28 cellular contexts compared by ENCODE assay signal in the genomic region with DNA sequence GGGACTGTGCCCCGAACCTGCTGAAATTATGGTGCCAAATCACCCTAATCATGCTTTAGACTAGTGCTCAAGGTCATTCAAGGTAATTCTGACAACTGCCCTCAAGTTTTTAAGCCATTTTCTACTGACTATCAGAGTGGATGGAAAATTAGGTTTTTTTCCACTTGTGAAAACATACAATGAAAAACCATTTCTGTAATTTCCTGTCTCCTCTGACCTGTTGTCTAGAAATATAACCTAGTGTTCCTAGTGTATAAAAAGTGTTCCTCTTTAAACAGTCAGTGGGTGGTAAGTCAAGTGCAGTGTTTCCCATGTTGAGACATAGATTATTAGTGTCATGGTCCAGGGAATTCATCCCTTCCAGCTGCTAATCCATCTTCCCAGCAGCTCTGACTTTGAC.
"Had no signal": no experiment of that assay in that cellular context is flagged by ENCODE, and none has a peak within 500 bp of the region (broad histone marks: within the 10 kb centered on the region; RNA-seq: fewer than 3 reads in every experiment).

No MANE protein-coding gene starts in this region.

- H3K27me3 ChIP-seq: left lung, neural progenitor cell, ovary, right atrium auricular region, right lobe of liver, tibial nerve, vagina had no signal

- DNase-seq: hippocampal formation; left colon; left lung; mesendoderm; naive B cell; natural killer cell; nephron progenitor cell; occipital lobe; ovary; right lobe of liver; stimulated activated CD4-positive, alpha-beta T cell treated with anti-CD3 and anti-CD28 coated beads, Interleukin-1b, Interleukin-23, amount 100 ng/mL, for 48 hours; stimulated activated CD4-positive, alpha-beta T cell treated with anti-CD3 and anti-CD28 coated beads, Interleukin-2, amount 100 ng/mL, for 48 hours; stimulated activated CD4-positive, alpha-beta T cell treated with anti-CD3 and anti-CD28 coated beads, Interleukin-4, amount 100 ng/mL, for 4 hours; stimulated activated CD8-positive, alpha-beta memory T cell treated with anti-CD3 and anti-CD28 coated beads, Interleukin-4, amount 100 ng/mL, for 48 hours; stimulated activated naive CD4-positive, alpha-beta T cell treated with Interleukin-2 at 50 U/mL for 16 hours; stimulated activated naive CD8-positive, alpha-beta T cell treated with anti-CD3 and anti-CD28 coated beads, Interleukin-15, amount 100 ng/mL, for 72 hours; substantia nigra had no signal

- H3K9me3 ChIP-seq: left lung, neutrophil, ovary, right atrium auricular region, right lobe of liver, tibial nerve, vagina had no signal

- H3K9me3 Mint-ChIP-seq: mesothelial cell of epicardium; naive B cell; natural killer cell; nephron progenitor cell; neural progenitor cell; stimulated activated memory B cell treated with anti-CD40 and anti-IgM and Interleukin-4, amounts not matched to agents 10 μg/mL and 1 μg/mL and 100 μg/mL, for 72 hours; stimulated activated naive CD8-positive, alpha-beta T cell treated with anti-CD3 and anti-CD28 coated beads, Interleukin-15, amount 100 ng/mL, for 72 hours; type B pancreatic cell had no signal

- H3K4me1 ChIP-seq: left lung, right atrium auricular region, right lobe of liver, tibial nerve, vagina had no signal

- H3K27ac Mint-ChIP-seq: mesothelial cell of epicardium; naive B cell; natural killer cell; nephron progenitor cell; neural progenitor cell; progenitor cell of endocrine pancreas; stimulated activated memory B cell treated with anti-CD40 and anti-IgM and Interleukin-4, amounts not matched to agents 10 μg/mL and 1 μg/mL and 100 μg/mL, for 72 hours; stimulated activated naive CD8-positive, alpha-beta T cell treated with anti-CD3 and anti-CD28 coated beads, Interleukin-15, amount 100 ng/mL, for 72 hours; type B pancreatic cell had no signal

- H3K36me3 Mint-ChIP-seq: mesothelial cell of epicardium; naive B cell; natural killer cell; stimulated activated memory B cell treated with anti-CD40 and anti-IgM and Interleukin-4, amounts not matched to agents 10 μg/mL and 1 μg/mL and 100 μg/mL, for 72 hours had no signal

- H3K4me3 ChIP-seq: left lung, lung, neural progenitor cell, ovary, right atrium auricular region, right lobe of liver, smooth muscle cell, tibial nerve, vagina had no signal

- H3K27me3 Mint-ChIP-seq: progenitor cell of endocrine pancreas had no signal

- H3K4me1 Mint-ChIP-seq: mesothelial cell of epicardium; nephron progenitor cell; neural progenitor cell; stimulated activated naive CD8-positive, alpha-beta T cell treated with anti-CD3 and anti-CD28 coated beads, Interleukin-15, amount 100 ng/mL, for 72 hours had no signal

- H3K27ac ChIP-seq: left lung, neural progenitor cell, neutrophil, ovary, right atrium auricular region, right lobe of liver, tibial nerve, vagina had no signal

- H3K36me3 ChIP-seq: left lung, neural progenitor cell, neutrophil, ovary, right lobe of liver, tibial nerve, vagina had no signal

- H3K4me3 Mint-ChIP-seq: mesothelial cell of epicardium; naive B cell; natural killer cell; nephron progenitor cell; neural progenitor cell; stimulated activated memory B cell treated with anti-CD40 and anti-IgM and Interleukin-4, amounts not matched to agents 10 μg/mL and 1 μg/mL and 100 μg/mL, for 72 hours; stimulated activated naive CD8-positive, alpha-beta T cell treated with anti-CD3 and anti-CD28 coated beads, Interleukin-15, amount 100 ng/mL, for 72 hours; type B pancreatic cell had no signal
